In the genomic region with DNA sequence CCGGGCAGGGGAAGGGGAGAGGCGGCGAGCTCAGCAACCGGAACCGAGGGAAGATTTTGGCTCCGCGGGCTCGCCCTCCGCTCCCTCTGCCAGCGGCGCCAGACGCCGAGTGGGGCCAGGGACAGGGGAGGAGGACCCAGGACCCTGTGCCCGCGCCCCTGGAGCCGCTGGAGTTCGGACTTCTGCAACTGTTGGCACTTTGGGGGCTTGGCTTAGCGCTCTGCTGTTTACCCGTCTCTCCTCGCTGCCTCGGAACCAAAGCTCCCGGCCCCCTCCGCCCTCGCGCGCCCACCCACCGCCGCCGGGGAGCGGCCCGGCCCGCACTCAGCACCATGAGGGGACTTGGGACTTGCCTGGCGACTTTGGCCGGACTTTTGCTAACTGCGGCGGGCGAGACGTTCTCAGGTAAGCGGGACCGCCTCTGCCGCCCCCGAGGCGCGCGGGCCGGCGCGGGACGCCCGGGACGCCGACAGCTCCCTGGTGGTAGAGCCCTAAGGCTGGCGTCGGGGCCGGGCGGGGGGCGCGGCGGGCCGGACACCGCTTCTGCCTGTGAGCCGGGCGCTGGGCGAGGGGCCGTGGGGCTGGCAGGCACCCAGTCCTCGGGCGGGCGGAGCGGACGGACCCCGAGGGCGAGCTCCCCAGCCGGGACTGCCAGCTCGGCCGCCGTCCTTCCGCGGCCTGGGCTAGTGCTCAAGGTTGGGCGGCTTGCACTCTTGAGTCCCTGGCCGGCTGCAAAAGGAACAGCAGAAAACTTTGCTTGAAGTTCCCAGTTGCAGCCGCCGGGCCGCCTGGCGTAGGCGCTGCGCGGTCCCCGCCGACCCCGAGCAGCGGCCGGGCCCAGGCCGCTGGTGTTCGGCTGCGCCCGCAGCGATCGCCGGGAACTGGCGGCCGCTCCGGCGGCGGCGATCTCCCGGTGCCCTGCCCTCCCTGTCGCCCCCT, we compare ENCODE assay signal across 8 cellular contexts. TPM values are rescaled to one million over a fixed set of nuclear protein-coding genes. Genes with fewer than 3 reads are reported as not detected.
DNase-seq lines count a peak whose midpoint lies in the region; ATAC-seq and TF ChIP-seq lines count a peak whose summit lies in the region.

No MANE protein-coding gene starts in this region.

- H3K36me3 ChIP-seq in urinary bladder (ENCODE audit: insufficient read depth), result no peaks in the 10 kb centered on the region

- peaks cover 5% of the 10 kb centered on the region for H3K36me3 Mint-ChIP-seq in mesothelial cell of epicardium

- H3K4me3 Mint-ChIP-seq in mesothelial cell of epicardium, result peak overlapping the region; percentile 65

- ATAC-seq in esophagus mucosa (peak; percentile 52), GM21528 (IDR thresholded peaks at IDR 0.05; ENCODE audit: low FRiP score, unreplicated experiment) (no peak)

- TF ChIP-seq CTCF in HFF-Myc (IDR thresholded peaks at IDR 0.05; ENCODE audit: low read depth, low read length, missing control alignments) (no peak), VCaP (conservative IDR thresholded peaks at IDR 0.05) (no peak), mesothelial cell of epicardium (IDR thresholded peaks at IDR 0.05; ENCODE audit: unreplicated experiment) (no peak)

- H3K27ac ChIP-seq in VCaP (peak overlapping the region; percentile 77), urinary bladder (ENCODE audit: low read depth) (peak overlapping the region; percentile 91)

- DNase-seq in DMS53 treated with DMSO at 0.1 percent for 48 hours (lab: John Stamatoyannopoulos, UW; ENCODE audit: unreplicated experiment) (peak; percentile 56), HFF-Myc (ENCODE audit: extremely low read depth, low read depth) (no peak), mesothelial cell of epicardium (ENCODE audit: low spot score in 2 of 2, unreplicated experiment in 2 of 2) (peak; percentile 39 to 74), superior temporal gyrus (ENCODE audit: extremely low spot score) (no peak)

- H3K27ac Mint-ChIP-seq in mesothelial cell of epicardium, result no peak overlapping the region

- no peaks in the 10 kb centered on the region for H3K9me3 Mint-ChIP-seq in mesothelial cell of epicardium

- H3K4me3 ChIP-seq in HFF-Myc (replicated peaks; ENCODE audit: low read depth, low read length) (peak overlapping the region; percentile 75), urinary bladder (ENCODE audit: low read depth, low read length) (peak overlapping the region; percentile 91)

- under 1% methylated on average over 107 of the region's 107 CpGs for WGBS in urinary bladder

- H3K4me1 Mint-ChIP-seq in mesothelial cell of epicardium, result peaks cover 23% of the 10 kb centered on the region

- H3K27me3 Mint-ChIP-seq in mesothelial cell of epicardium (ENCODE audit: low read depth), result peaks cover 18% of the 10 kb centered on the region

- H3K4me1 ChIP-seq in urinary bladder (ENCODE audit: insufficient read depth), result no peaks in the 10 kb centered on the region

RNA-seq across cellular contexts. Expression of gene PTPRM, which starts 0.6 kb away (rescaled TPM):
- total RNA-seq in esophagus mucosa, result 5.3 TPM
- total RNA-seq in mesothelial cell of epicardium, result 71.3 to 82.1 TPM (median 72.7 TPM) in 3 replicates
- total RNA-seq in urinary bladder, result 112 TPM
- 60.9 TPM for polyA plus RNA-seq in urinary bladder

Comparison
In these comparisons a context has a peak if more than half of its experiments do, and no peak if none do; other contexts are left out.
1. DNase-seq: peak in DMS53 treated with DMSO at 0.1 percent for 48 hours (single experiment) and mesothelial cell of epicardium (2 of 2); none in HFF-Myc (single experiment) and superior temporal gyrus (single experiment).
2. RNA of gene PTPRM, which starts 0.6 kb away (total RNA-seq): 112 TPM in urinary bladder (single experiment) and 71.3 to 82.1 TPM in mesothelial cell of epicardium; 5.3 TPM in esophagus mucosa (single experiment); every median in the first group is over 10 times any median in the second.